ENCODE assay signal across 29 cellular contexts in the genomic region with DNA sequence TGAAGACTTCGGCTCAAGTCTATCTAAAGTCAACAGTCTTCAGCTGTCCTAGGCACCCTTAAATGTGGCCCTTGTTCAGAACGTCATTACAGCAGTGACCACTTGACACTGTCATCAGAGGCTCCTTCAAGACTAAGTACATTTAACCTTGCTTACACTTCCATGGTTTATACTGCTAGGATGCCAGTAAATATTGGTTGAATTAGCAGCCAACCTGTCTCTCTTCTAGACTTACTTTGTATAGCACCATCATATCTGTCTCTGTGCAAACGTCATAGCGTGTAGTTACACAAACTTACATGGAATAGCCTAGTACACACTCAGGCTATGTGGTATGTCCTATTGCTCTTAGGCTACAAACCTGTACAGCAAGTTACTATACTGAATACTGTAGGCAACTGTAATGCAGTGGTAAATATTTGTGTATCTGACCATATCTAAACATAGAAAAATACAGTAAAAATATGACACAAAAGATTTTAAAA. TPM values are rescaled to one million over a fixed set of nuclear protein-coding genes. Genes with fewer than 3 reads are reported as not detected.
DNase-seq lines count a peak whose midpoint lies in the region; ATAC-seq, FAIRE-seq and TF ChIP-seq lines count a peak whose summit lies in the region.
"Had no signal": no experiment of that assay in that cellular context is flagged by ENCODE, and none has a peak within 500 bp of the region (broad histone marks: within the 10 kb centered on the region; RNA-seq: fewer than 3 reads in every experiment).

No MANE protein-coding gene starts in this region.

- peak; percentile 30 for ATAC-seq in left ventricle myocardium superior
- peak; percentile 38 to 46 (median 42) for ATAC-seq in pancreas
- ATAC-seq: activated CD8-positive, alpha-beta T cell treated with anti-CD3 and anti-CD28 coated beads, Interleukin-2, amount 10 ng/mL, durations not matched to agents 7 days and 5 days; activated naive CD8-positive, alpha-beta T cell treated with anti-CD3 and anti-CD28 coated beads, Interleukin-2, amount 50 U/mL, for 24 hours; HCT116; naive thymus-derived CD4-positive, alpha-beta T cell had no signal

- no peak for TF ChIP-seq EP300 in suprapubic skin (IDR thresholded peaks at IDR 0.05)

- peak overlapping the region in 2 of 4 donors; percentile 40 to 43 for H3K27ac ChIP-seq in pancreas
- no peak overlapping the region for H3K27ac ChIP-seq in suprapubic skin

- DNase-seq in GM12891 (ENCODE audit: insufficient read length, low spot score) = no peak
- peak; percentile 19 for DNase-seq in NCI-H2029 treated with DMSO at 0.1 percent for 48 hours (lab: John Stamatoyannopoulos, UW)
- DNase-seq in left ventricle myocardium superior = no peak
- DNase-seq in pancreas = no peak
- DNase-seq in activated naive CD4-positive, alpha-beta T cell treated with anti-CD3 and anti-CD28 coated beads, Interleukin-2, amount 10 ng/mL, durations not matched to agents 7 days and 5 days = no peak
- DNase-seq in kidney glomerular epithelial cell (lab: John Stamatoyannopoulos, UW) = no peak
- no peak for DNase-seq in suprapubic skin (ENCODE audit: low spot score in 2 of 2)
- DNase-seq: activated CD8-positive, alpha-beta T cell treated with anti-CD3 and anti-CD28 coated beads, Interleukin-2, amount 10 ng/mL, durations not matched to agents 7 days and 5 days; activated gamma-delta T cell; activated naive CD8-positive, alpha-beta T cell treated with anti-CD3 and anti-CD28 coated beads, Interleukin-2, amount 50 U/mL, for 24 hours; C1 segment of cervical spinal cord; DND-41; glutamatergic neuron; KG1; MM.1S; naive thymus-derived CD4-positive, alpha-beta T cell; NCI-H1436; NCI-H2107; nucleus accumbens; SHP77; stimulated activated CD4-positive, alpha-beta T cell treated with anti-CD3 and anti-CD28 coated beads, Interleukin-2, amount 100 ng/mL, for 24 hours had no signal

- intact Hi-C loops in left ventricle myocardium superior (cut with micrococcal nuclease) = no loop called here
- intact Hi-C loops in pancreas (cut with DNase I) = no loop called here

- H3K36me3 Mint-ChIP-seq in activated naive CD4-positive, alpha-beta T cell treated with anti-CD3 and anti-CD28 coated beads, Interleukin-2, amount 10 ng/mL, durations not matched to agents 7 days and 5 days = peaks cover 4% of the 10 kb centered on the region

- H3K27me3 Mint-ChIP-seq in activated naive CD4-positive, alpha-beta T cell treated with anti-CD3 and anti-CD28 coated beads, Interleukin-2, amount 10 ng/mL, durations not matched to agents 7 days and 5 days = no peaks in the 10 kb centered on the region
- H3K27me3 Mint-ChIP-seq: activated naive CD8-positive, alpha-beta T cell treated with anti-CD3 and anti-CD28 coated beads, Interleukin-2, amount 50 U/mL, for 24 hours; naive thymus-derived CD4-positive, alpha-beta T cell had no signal

- H3K9me3 ChIP-seq in pancreas = no peaks in the 10 kb centered on the region
- no peaks in the 10 kb centered on the region for H3K9me3 ChIP-seq in suprapubic skin
- H3K9me3 ChIP-seq: tibial nerve had no signal

- 30 to 33% methylated on average over 4 of the region's 4 CpGs for WGBS in pancreas, 2 donors
- 78% methylated on average over 4 of the region's 4 CpGs for WGBS in suprapubic skin

- TF ChIP-seq CTCF in pancreas (IDR thresholded peaks at IDR 0.05) = no peak
- TF ChIP-seq CTCF in suprapubic skin (IDR thresholded peaks at IDR 0.05) = no peak

- peak; percentile 48 for FAIRE-seq in GM12891 (lab: Jason Lieb, UNC)
- FAIRE-seq in pancreas (lab: Jason Lieb, UNC) = no peak
- FAIRE-seq: small intestine had no signal

- H3K4me1 Mint-ChIP-seq in activated naive CD4-positive, alpha-beta T cell treated with anti-CD3 and anti-CD28 coated beads, Interleukin-2, amount 10 ng/mL, durations not matched to agents 7 days and 5 days = no peaks in the 10 kb centered on the region
- H3K4me1 Mint-ChIP-seq: activated naive CD8-positive, alpha-beta T cell treated with anti-CD3 and anti-CD28 coated beads, Interleukin-2, amount 50 U/mL, for 24 hours; mesothelial cell of epicardium had no signal

- H3K36me3 ChIP-seq in pancreas (peaks cover 0 to 27% (median 11%) of the 10 kb centered on the region in 3 donors), suprapubic skin (peaks cover 76% of the 10 kb centered on the region)

- CTCF ChIA-PET in activated naive CD4-positive, alpha-beta T cell treated with anti-CD3 and anti-CD28 coated beads, Interleukin-2, amount 10 ng/mL, durations not matched to agents 7 days and 5 days (lab: Charles Lee) = interaction anchor here (4.1 kb wide), 1 partner anchor 29 kb away, joined by 31 read pairs; no protein-coding TSS in a partner anchor

- no peak overlapping the region for H3K27ac Mint-ChIP-seq in activated naive CD4-positive, alpha-beta T cell treated with anti-CD3 and anti-CD28 coated beads, Interleukin-2, amount 10 ng/mL, durations not matched to agents 7 days and 5 days
- H3K27ac Mint-ChIP-seq: activated CD8-positive, alpha-beta T cell treated with anti-CD3 and anti-CD28 coated beads, Interleukin-2, amount 10 ng/mL, durations not matched to agents 7 days and 5 days; activated naive CD8-positive, alpha-beta T cell treated with anti-CD3 and anti-CD28 coated beads, Interleukin-2, amount 50 U/mL, for 24 hours; mesothelial cell of epicardium; naive thymus-derived CD4-positive, alpha-beta T cell had no signal

- H3K4me3 Mint-ChIP-seq in activated naive CD4-positive, alpha-beta T cell treated with anti-CD3 and anti-CD28 coated beads, Interleukin-2, amount 10 ng/mL, durations not matched to agents 7 days and 5 days = no peak overlapping the region
- H3K4me3 Mint-ChIP-seq: activated CD8-positive, alpha-beta T cell treated with anti-CD3 and anti-CD28 coated beads, Interleukin-2, amount 10 ng/mL, durations not matched to agents 7 days and 5 days; activated naive CD8-positive, alpha-beta T cell treated with anti-CD3 and anti-CD28 coated beads, Interleukin-2, amount 50 U/mL, for 24 hours; mesothelial cell of epicardium; naive thymus-derived CD4-positive, alpha-beta T cell had no signal

- H3K27me3 ChIP-seq in pancreas (no peaks in the 10 kb centered on the region), suprapubic skin (no peaks in the 10 kb centered on the region)
- H3K27me3 ChIP-seq: tibial nerve had no signal

- TF ChIP-seq POLR2A in GM12891 (IDR thresholded peaks at IDR 0.05; ENCODE audit: low read depth, low read length) (no peak), suprapubic skin (IDR thresholded peaks at IDR 0.05) (no peak)

- H3K9me3 Mint-ChIP-seq in activated naive CD4-positive, alpha-beta T cell treated with anti-CD3 and anti-CD28 coated beads, Interleukin-2, amount 10 ng/mL, durations not matched to agents 7 days and 5 days = no peaks in the 10 kb centered on the region
- H3K9me3 Mint-ChIP-seq: activated naive CD8-positive, alpha-beta T cell treated with anti-CD3 and anti-CD28 coated beads, Interleukin-2, amount 50 U/mL, for 24 hours; mesothelial cell of epicardium; naive thymus-derived CD4-positive, alpha-beta T cell had no signal

- H3K4me3 ChIP-seq in pancreas (no peak overlapping the region), suprapubic skin (no peak overlapping the region)
- H3K4me3 ChIP-seq: tibial nerve had no signal

- H3K4me1 ChIP-seq in pancreas (peaks cover 15 to 32% (median 24%) of the 10 kb centered on the region in 3 donors), suprapubic skin (peaks cover 46% of the 10 kb centered on the region)

TF ChIP-seq in GM12891, 5 proteins besides CTCF, POLR2A, EP300 and RAD21:
- TF ChIP-seq POLR2AphosphoS5 (IDR thresholded peaks at IDR 0.05; ENCODE audit: low read depth, low read length) (no peak), POU2F2 (IDR thresholded peaks at IDR 0.05; ENCODE audit: low read depth, low read length) (no peak), SPI1 (IDR thresholded peaks at IDR 0.05; ENCODE audit: low read depth, low read length) (no peak), TAF1 (IDR thresholded peaks at IDR 0.05; ENCODE audit: low read depth, low read length) (no peak), PAX5 (IDR thresholded peaks at IDR 0.05; ENCODE audit: insufficient read depth, low read length, severe bottlenecking) (no peak)

RNA-seq across cellular contexts. Expression of gene C11orf91, which starts 13.3 kb away (rescaled TPM):
- polyA plus RNA-seq in GM12891 (2012; ENCODE audit: low read depth, missing spikeins) = not detected
- total RNA-seq in left ventricle myocardium superior = not detected
- under 1 TPM in 2 of 6 donors, not detected in 4; 0.26 to 0.28 TPM for total RNA-seq in pancreas
- polyA plus RNA-seq in pancreas = under 1 TPM in 1 of 2 donors, not detected in 1; 0.31 TPM
- not detected for total RNA-seq in suprapubic skin
- total RNA-seq: activated CD8-positive, alpha-beta T cell treated with anti-CD3 and anti-CD28 coated beads, Interleukin-2, amount 10 ng/mL, durations not matched to agents 7 days and 5 days; cerebellum; HT-29; naive thymus-derived CD4-positive, alpha-beta T cell; NCI-H460; OCI-LY7; tibial nerve had no signal
- polyA plus RNA-seq: naive thymus-derived CD4-positive, alpha-beta T cell; small intestine had no signal

RNA-seq across cellular contexts. Expression of gene CD59, which starts 22.3 kb away (rescaled TPM):
- polyA plus RNA-seq in GM12891 (2012; ENCODE audit: low read depth, missing spikeins) = 126 TPM
- total RNA-seq in left ventricle myocardium superior (814 TPM), pancreas (100 to 1,000 TPM; 129 to 495 (median 176) TPM), suprapubic skin (100 to 1,000 TPM; 309 to 520 (median 422) TPM)
- polyA plus RNA-seq in pancreas = 100 to 1,000 TPM in 1 of 2 donors, 10 to 100 TPM in 1; 44.4 to 179 TPM
